Comparison of ENCODE assay signal across 18 cellular contexts in genomic region chr20:23602261-23602660, GRCh38.
DNase-seq lines count a peak whose midpoint lies in the region.
"Had no signal": no experiment of that assay in that cellular context is flagged by ENCODE, and none has a peak within 500 bp of the region (broad histone marks: within the 10 kb centered on the region; RNA-seq: fewer than 3 reads in every experiment).

No MANE protein-coding gene starts in this region.

- peaks cover 18 to 37% (median 34%) of the 10 kb centered on the region in 10 experiments for H3K4me1 ChIP-seq in BLaER1 treated with 17β-estradiol and CSF1 and Interleukin-3, amounts not matched to agents 10 nM and 100 nM

- no peaks in the 10 kb centered on the region for H3K36me3 ChIP-seq in BLaER1 treated with 17β-estradiol and CSF1 and Interleukin-3, amounts not matched to agents 10 nM and 100 nM

- peak overlapping the region; percentile 34 to 71 (median 54); a peak in 20 of 22 replicates for H3K4me2 ChIP-seq in BLaER1 treated with 17β-estradiol and CSF1 and Interleukin-3, amounts not matched to agents 10 nM and 100 nM

- H3K9ac ChIP-seq in BLaER1 treated with 17β-estradiol and CSF1 and Interleukin-3, amounts not matched to agents 10 nM and 100 nM, result no peak overlapping the region

- no peaks in the 10 kb centered on the region for H3K27me3 ChIP-seq in BLaER1 treated with 17β-estradiol and CSF1 and Interleukin-3, amounts not matched to agents 10 nM and 100 nM

- 0 out of 22 replicates have a peak, but pooled peaks cover 0 to 8% (median 0%) of the 10 kb centered on the region in 11 experiments for H3K9me3 ChIP-seq in BLaER1 treated with 17β-estradiol and CSF1 and Interleukin-3, amounts not matched to agents 10 nM and 100 nM (replicated peaks in 1 of 11)

- peak overlapping the region in 4 of 11 experiments; percentile 15 to 57 (median 42); a peak in 6 of 22 replicates for H3K27ac ChIP-seq in BLaER1 treated with 17β-estradiol and CSF1 and Interleukin-3, amounts not matched to agents 10 nM and 100 nM
- H3K27ac ChIP-seq: C4-2B, HL-60 had no signal

- H4K20me1 ChIP-seq in BLaER1 treated with 17β-estradiol and CSF1 and Interleukin-3, amounts not matched to agents 10 nM and 100 nM, result no peaks in the 10 kb centered on the region

- no peak overlapping the region for H3K4me3 ChIP-seq in BLaER1 treated with 17β-estradiol and CSF1 and Interleukin-3, amounts not matched to agents 10 nM and 100 nM

- peak; percentile 2 for DNase-seq in GM03348 (ENCODE audit: low spot score)
- DNase-seq in NOMO-1 treated with dmso at 0.1 percent for 144 hours (lab: John Stamatoyannopoulos, UW; ENCODE audit: unreplicated experiment), result peak; percentile 70
- DNase-seq in islet precursor cell, result peak; percentile 25
- no peak for DNase-seq in NCI-H2196 treated with DMSO at 0.1 percent for 48 hours (lab: John Stamatoyannopoulos, UW; ENCODE audit: unreplicated experiment)
- no peak for DNase-seq in NCI-H1105 (lab: John Stamatoyannopoulos, UW)
- DNase-seq in HK-2 (ENCODE audit: unreplicated experiment), result no peak
- DNase-seq: DMS79 treated with DMSO at 0.1 percent for 48 hours, H9, NCI-H1417, NCI-H187, NCI-H2107, NCI-H226, NCI-H524, NCI-H82, T-cell had no signal

Comparison
In these comparisons a context has a peak if more than half of its experiments do, and no peak if none do; other contexts are left out.
1. DNase-seq: peak in GM03348 (single experiment), NOMO-1 treated with dmso at 0.1 percent for 144 hours (single experiment) and islet precursor cell (single experiment); none in NCI-H2196 treated with DMSO at 0.1 percent for 48 hours (single experiment), NCI-H1105 (single experiment) and HK-2 (single experiment).